In the genomic region with DNA sequence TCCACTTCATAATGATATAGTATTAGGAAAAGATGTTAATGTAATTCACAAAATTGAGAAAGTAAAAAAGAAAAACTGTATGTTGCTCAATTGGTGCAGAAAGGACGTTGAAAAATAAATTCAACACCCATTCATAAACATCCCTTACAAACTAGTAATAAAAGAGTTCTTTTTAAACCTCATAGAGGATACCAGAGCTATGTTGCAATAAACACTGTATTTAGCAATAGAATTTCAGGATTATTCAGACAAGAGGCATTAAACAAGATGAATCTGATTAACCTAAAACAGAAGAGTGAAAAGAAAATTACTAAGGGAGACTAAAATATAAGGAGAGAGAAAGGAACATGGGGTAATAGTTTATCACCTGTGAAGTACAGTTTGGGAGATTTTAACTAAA, we compare ENCODE assay signal across 23 cellular contexts.
DNase-seq lines count a peak whose midpoint lies in the region; ATAC-seq and TF ChIP-seq lines count a peak whose summit lies in the region.
"Had no signal": no experiment of that assay in that cellular context is flagged by ENCODE, and none has a peak within 500 bp of the region (broad histone marks: within the 10 kb centered on the region; RNA-seq: fewer than 3 reads in every experiment).

No MANE protein-coding gene starts in this region.

- H3K4me3 ChIP-seq in choroid plexus epithelial cell (ENCODE audit: low read depth, low read length) = no peak overlapping the region
- H3K4me3 ChIP-seq: upper lobe of right lung had no signal

- ATAC-seq in omental fat pad (ENCODE audit: low FRiP score) = peak; percentile 57
- no peak for ATAC-seq in HG03175 (IDR thresholded peaks at IDR 0.05; ENCODE audit: unreplicated experiment)
- ATAC-seq in HG02623 (IDR thresholded peaks at IDR 0.05; ENCODE audit: unreplicated experiment) = no peak
- ATAC-seq: activated CD4-positive, alpha-beta T cell treated with anti-CD3 and anti-CD28 coated beads for 36 hours; activated naive CD4-positive, alpha-beta T cell treated with anti-CD3 and anti-CD28 coated beads, Interleukin-2, amount 50 U/mL, for 72 hours; Right ventricle myocardium inferior; stimulated activated naive CD8-positive, alpha-beta T cell treated with anti-CD3 and anti-CD28 coated beads, Interleukin-15, amount 100 ng/mL, for 72 hours; upper lobe of right lung had no signal

- DNase-seq in SIG-M5 treated with dmso at 0.1 percent for 504 hours (lab: John Stamatoyannopoulos, UW; ENCODE audit: unreplicated experiment) (peak; percentile 27), SIG-M5 (lab: John Stamatoyannopoulos, UW) (no peak), MV-4-11 (lab: John Stamatoyannopoulos, UW) (peak; percentile 35), choroid plexus epithelial cell (ENCODE audit: low read depth) (peak; percentile 58), omental fat pad (ENCODE audit: low spot score) (no peak)
- no peak for DNase-seq in stimulated activated CD4-positive, alpha-beta T cell treated with anti-CD3 and anti-CD28 coated beads, Interleukin-1b, Interleukin-23, amount 100 ng/mL, for 48 hours
- DNase-seq: 8988T; activated CD4-positive, alpha-beta T cell treated with anti-CD3 and anti-CD28 coated beads for 36 hours; CD4-positive, CD25-positive, alpha-beta regulatory T cell; GF-D8; Karpas-422; NCI-H1105 treated with DMSO at 0.1 percent for 48 hours; NCI-H2107; NCI-H524; small intestine; stimulated activated CD4-positive, alpha-beta T cell treated with anti-CD3 and anti-CD28 coated beads, Interleukin-4, amount 100 ng/mL, for 1 hour; stimulated activated naive CD8-positive, alpha-beta T cell treated with anti-CD3 and anti-CD28 coated beads, Interleukin-15, amount 100 ng/mL, for 72 hours; T-helper 1 cell; upper lobe of right lung had no signal

- TF ChIP-seq CTCF in choroid plexus epithelial cell (conservative IDR thresholded peaks at IDR 0.05; ENCODE audit: low read depth, low read length) = no peak
- no peak for TF ChIP-seq CTCF in omental fat pad (IDR thresholded peaks at IDR 0.05)

Comparison
In these comparisons a context has a peak if more than half of its experiments do, and no peak if none do; other contexts are left out.
1. DNase-seq: peak in SIG-M5 treated with dmso at 0.1 percent for 504 hours (single experiment), MV-4-11 (single experiment) and choroid plexus epithelial cell (single experiment); none in SIG-M5 (single experiment), omental fat pad (single experiment) and stimulated activated CD4-positive, alpha-beta T cell treated with anti-CD3 and anti-CD28 coated beads, Interleukin-1b, Interleukin-23, amount 100 ng/mL, for 48 hours (single experiment).